In the genomic region with DNA sequence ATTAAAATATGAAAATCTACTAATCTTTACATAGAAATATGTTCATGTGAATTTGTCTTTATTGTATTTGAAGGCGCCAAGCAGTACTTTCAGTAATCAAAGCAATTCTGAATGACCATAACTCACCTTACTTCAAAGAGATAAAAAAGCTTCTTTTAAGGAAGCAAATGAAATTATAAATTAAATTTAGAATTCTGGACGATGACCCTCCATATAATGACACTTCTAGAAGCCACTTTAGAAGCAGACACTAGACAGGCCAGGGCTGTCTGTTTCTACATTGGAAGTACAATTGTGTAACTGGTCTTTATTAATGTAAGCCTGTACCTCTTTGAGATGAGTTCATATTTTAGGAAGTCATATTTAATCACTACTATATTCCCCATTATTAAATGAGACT, we compare ENCODE assay signal across 25 cellular contexts.
"Had no signal": no experiment of that assay in that cellular context is flagged by ENCODE, and none has a peak within 500 bp of the region (broad histone marks: within the 10 kb centered on the region; RNA-seq: fewer than 3 reads in every experiment).

No MANE protein-coding gene starts in this region.

- DNase-seq: colonic mucosa; cortex of kidney; dermis blood vessel endothelial cell; dorsolateral prefrontal cortex; effector CD4-positive, alpha-beta T cell; effector CD8-positive, alpha-beta T cell; effector memory CD4-positive, alpha-beta T cell; effector memory CD8-positive, alpha-beta T cell; endodermal cell; erythroblast; esophagus squamous epithelium; foreskin fibroblast; foreskin keratinocyte; foreskin melanocyte; gastrocnemius medialis; glutamatergic neuron; head of caudate nucleus; heart left ventricle; heart right ventricle had no signal

- H3K9me3 ChIP-seq: colonic mucosa, esophagus muscularis mucosa, esophagus squamous epithelium, gastrocnemius medialis, gastroesophageal sphincter, heart left ventricle, heart right ventricle had no signal

- H3K27me3 ChIP-seq: colonic mucosa, dorsolateral prefrontal cortex, esophagus muscularis mucosa, esophagus squamous epithelium, foreskin keratinocyte, gastrocnemius medialis, gastroesophageal sphincter, heart left ventricle, heart right ventricle, hepatocyte had no signal

- H3K79me2 ChIP-seq: hepatocyte had no signal

- H3K36me3 ChIP-seq: colonic mucosa, esophagus muscularis mucosa, esophagus squamous epithelium, gastrocnemius medialis, gastroesophageal sphincter, heart left ventricle, heart right ventricle had no signal

- H3K27ac ChIP-seq: colonic mucosa, coronary artery, dorsolateral prefrontal cortex, epithelial cell of prostate, esophagus muscularis mucosa, esophagus squamous epithelium, foreskin keratinocyte, gastrocnemius medialis, gastroesophageal sphincter, heart left ventricle, heart right ventricle, hepatocyte had no signal

- ATAC-seq: effector memory CD8-positive, alpha-beta T cell; esophagus mucosa; foreskin keratinocyte; gastrocnemius medialis; gastroesophageal sphincter; heart left ventricle; heart right ventricle had no signal

- H3K4me2 ChIP-seq: hepatocyte had no signal

- H3K4me3 ChIP-seq: colonic mucosa, coronary artery, dorsolateral prefrontal cortex, esophagus muscularis mucosa, esophagus squamous epithelium, gastrocnemius medialis, gastroesophageal sphincter, heart left ventricle, heart right ventricle, hepatocyte had no signal

- H3K4me1 ChIP-seq: colonic mucosa, esophagus muscularis mucosa, esophagus squamous epithelium, foreskin keratinocyte, gastrocnemius medialis, gastroesophageal sphincter, heart left ventricle, heart right ventricle had no signal

- H2AFZ ChIP-seq: hepatocyte had no signal
